Comparison of ENCODE assay signal across 29 cellular contexts in the genomic region with DNA sequence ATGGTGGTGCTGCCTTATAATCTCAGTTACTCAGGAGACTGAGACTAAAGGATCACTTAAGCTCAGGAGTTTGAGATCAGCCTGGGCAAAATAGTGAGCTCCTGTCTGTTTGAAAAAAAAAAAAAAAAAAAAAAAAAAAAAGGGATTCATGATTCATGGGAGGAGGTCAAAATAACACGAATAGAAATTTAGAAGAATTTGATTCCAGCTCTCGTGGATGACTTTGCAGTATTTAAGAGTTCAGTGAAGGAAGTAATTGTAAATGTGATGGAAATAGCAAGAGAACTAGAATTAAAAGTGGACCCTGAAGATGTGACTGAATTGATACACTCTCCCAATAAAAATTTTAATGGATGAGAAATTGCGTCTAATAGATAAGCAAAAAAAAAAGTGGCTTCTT. TPM values are rescaled to one million over a fixed set of nuclear protein-coding genes. Genes with fewer than 3 reads are reported as not detected.
"Had no signal": no experiment of that assay in that cellular context is flagged by ENCODE, and none has a peak within 500 bp of the region (broad histone marks: within the 10 kb centered on the region; RNA-seq: fewer than 3 reads in every experiment).

No MANE protein-coding gene starts in this region.

- H3K4me1 ChIP-seq: neural progenitor cell, parathyroid adenoma, spleen, suprapubic skin, testis, tibial artery, transverse colon, upper lobe of right lung, uterus had no signal

- H3K9ac ChIP-seq: neural progenitor cell, parathyroid adenoma had no signal

- ATAC-seq: naive thymus-derived CD4-positive, alpha-beta T cell; natural killer cell; psoas muscle; right cardiac atrium; sciatic nerve; stimulated activated memory B cell treated with anti-CD40 and anti-IgM and Interleukin-4, amounts not matched to agents 10 μg/mL and 1 μg/mL and 100 μg/mL, for 72 hours; stimulated activated naive CD8-positive, alpha-beta T cell treated with anti-CD3 and anti-CD28 coated beads, Interleukin-15, amount 100 ng/mL, for 72 hours; stimulated activated naive CD8-positive, alpha-beta T cell treated with anti-CD3 and anti-CD28 coated beads, Interleukin-15, Interleukin-2, amounts not matched to agents 100 U/mL and 50 U/mL, for 24 hours; upper lobe of right lung had no signal

- H3K79me2 ChIP-seq: parathyroid adenoma had no signal

- H3K9me3 ChIP-seq: ovary, psoas muscle, suprapubic skin, testis, tibial artery, transverse colon, upper lobe of right lung, uterus had no signal

- H3K4me3 ChIP-seq: neural progenitor cell, ovary, psoas muscle, skin epidermis, smooth muscle cell, spleen, suprapubic skin, testis, tibial artery, transverse colon, upper lobe of right lung, uterus had no signal

- H3K27ac ChIP-seq: neural progenitor cell, ovary, parathyroid adenoma, psoas muscle, skin epidermis, spleen, suprapubic skin, testis, tibial artery, transverse colon, upper lobe of right lung, uterus had no signal

- H3K36me3 ChIP-seq: neural progenitor cell, ovary, spleen, suprapubic skin, tibial artery, transverse colon, upper lobe of right lung, uterus had no signal

- H3K4me2 ChIP-seq: neural progenitor cell, smooth muscle cell had no signal

- H3K27me3 ChIP-seq: neural progenitor cell, ovary, spleen, suprapubic skin, testis, tibial artery, transverse colon, upper lobe of right lung, uterus had no signal

- H2AFZ ChIP-seq: neural progenitor cell, parathyroid adenoma had no signal

- DNase-seq: naive thymus-derived CD4-positive, alpha-beta T cell; natural killer cell; occipital lobe; ovary; posterior cingulate gyrus; psoas muscle; right cardiac atrium; spleen; stimulated activated CD4-positive, alpha-beta T cell treated with anti-CD3 and anti-CD28 coated beads, Interleukin-12 subunit alpha, Interleukin-12 subunit beta, amount 100 ng/mL, for 4 hours; stimulated activated CD4-positive, alpha-beta T cell treated with anti-CD3 and anti-CD28 coated beads, Interleukin-1b, Interleukin-23, amount 100 ng/mL, for 48 hours; stimulated activated CD4-positive, alpha-beta T cell treated with anti-CD3 and anti-CD28 coated beads, Interleukin-4, amount 100 ng/mL, for 1 hour; stimulated activated CD4-positive, alpha-beta T cell treated with anti-CD3 and anti-CD28 coated beads, Interleukin-4, amount 100 ng/mL, for 4 hours; stimulated activated CD8-positive, alpha-beta memory T cell treated with anti-CD3 and anti-CD28 coated beads, Interleukin-4, amount 100 ng/mL, for 48 hours; stimulated activated naive CD4-positive, alpha-beta T cell; stimulated activated naive CD8-positive, alpha-beta T cell treated with anti-CD3 and anti-CD28 coated beads, Interleukin-15, amount 100 ng/mL, for 72 hours; stimulated activated naive CD8-positive, alpha-beta T cell treated with anti-CD3 and anti-CD28 coated beads, Interleukin-15, Interleukin-2, amounts not matched to agents 100 U/mL and 50 U/mL, for 24 hours; substantia nigra; testis; tibial artery; transverse colon; upper lobe of right lung; uterus had no signal

RNA-seq across cellular contexts. Expression of gene AUNIP, which starts 15.8 kb away (rescaled TPM):
- total RNA-seq: sciatic nerve, upper lobe of right lung had no signal
- polyA plus RNA-seq: naive thymus-derived CD4-positive, alpha-beta T cell; right cardiac atrium had no signal
